23 cellular contexts compared by ENCODE assay signal in genomic region chr7:25622716-25623115, GRCh38.
"Had no signal": no experiment of that assay in that cellular context is flagged by ENCODE, and none has a peak within 500 bp of the region (broad histone marks: within the 10 kb centered on the region; RNA-seq: fewer than 3 reads in every experiment).

No MANE protein-coding gene starts in this region.

- H3K27ac Mint-ChIP-seq: activated CD8-positive, alpha-beta T cell treated with anti-CD3 and anti-CD28 coated beads for 36 hours; activated naive CD4-positive, alpha-beta T cell treated with anti-CD3 and anti-CD28 coated beads, Interleukin-2, amount 50 U/mL, for 24 hours had no signal

- H3K27ac ChIP-seq: body of pancreas, VCaP had no signal

- FAIRE-seq: bronchial epithelial cell had no signal

- H3K4me2 ChIP-seq: SK-N-SH had no signal

- H3K27me3 ChIP-seq: body of pancreas had no signal

- H3K9ac ChIP-seq: SK-N-SH had no signal

- H3K9me3 ChIP-seq: body of pancreas, SK-N-SH had no signal

- H3K4me3 Mint-ChIP-seq: activated CD8-positive, alpha-beta T cell treated with anti-CD3 and anti-CD28 coated beads for 36 hours; activated naive CD4-positive, alpha-beta T cell treated with anti-CD3 and anti-CD28 coated beads, Interleukin-2, amount 50 U/mL, for 24 hours; central memory CD8-positive, alpha-beta T cell had no signal

- DNase-seq: activated CD4-positive, CD25-positive, alpha-beta regulatory T cell; activated CD8-positive, alpha-beta memory T cell treated with anti-CD3 and anti-CD28 coated beads, Interleukin-2, amount 50 U/mL, for 48 hours; activated CD8-positive, alpha-beta T cell treated with anti-CD3 and anti-CD28 coated beads for 36 hours; activated T-cell treated with anti-CD3 and anti-CD28 coated beads, Interleukin-2, amount 50 U/mL, for 1 hour; aorta; body of pancreas; Karpas-422; MM.1S; NCI-H1105; NCI-H1436; NCI-H187; NCI-H2081 treated with DMSO at 0.1 percent for 48 hours; NCI-H2171 treated with DMSO at 0.1 percent for 48 hours; NCI-H226; NCI-H526 treated with DMSO at 0.1 percent for 48 hours; NCI-H82; RPMI8226; SK-N-SH; T-helper 1 cell had no signal

- H3K4me3 ChIP-seq: body of pancreas had no signal

- H3K9me3 Mint-ChIP-seq: activated CD8-positive, alpha-beta T cell treated with anti-CD3 and anti-CD28 coated beads for 36 hours; activated naive CD4-positive, alpha-beta T cell treated with anti-CD3 and anti-CD28 coated beads, Interleukin-2, amount 50 U/mL, for 24 hours; central memory CD8-positive, alpha-beta T cell had no signal

- H3K27me3 Mint-ChIP-seq: activated CD8-positive, alpha-beta T cell treated with anti-CD3 and anti-CD28 coated beads for 36 hours; activated naive CD4-positive, alpha-beta T cell treated with anti-CD3 and anti-CD28 coated beads, Interleukin-2, amount 50 U/mL, for 24 hours had no signal
